ENCODE assay signal across 8 cellular contexts in the genomic region with DNA sequence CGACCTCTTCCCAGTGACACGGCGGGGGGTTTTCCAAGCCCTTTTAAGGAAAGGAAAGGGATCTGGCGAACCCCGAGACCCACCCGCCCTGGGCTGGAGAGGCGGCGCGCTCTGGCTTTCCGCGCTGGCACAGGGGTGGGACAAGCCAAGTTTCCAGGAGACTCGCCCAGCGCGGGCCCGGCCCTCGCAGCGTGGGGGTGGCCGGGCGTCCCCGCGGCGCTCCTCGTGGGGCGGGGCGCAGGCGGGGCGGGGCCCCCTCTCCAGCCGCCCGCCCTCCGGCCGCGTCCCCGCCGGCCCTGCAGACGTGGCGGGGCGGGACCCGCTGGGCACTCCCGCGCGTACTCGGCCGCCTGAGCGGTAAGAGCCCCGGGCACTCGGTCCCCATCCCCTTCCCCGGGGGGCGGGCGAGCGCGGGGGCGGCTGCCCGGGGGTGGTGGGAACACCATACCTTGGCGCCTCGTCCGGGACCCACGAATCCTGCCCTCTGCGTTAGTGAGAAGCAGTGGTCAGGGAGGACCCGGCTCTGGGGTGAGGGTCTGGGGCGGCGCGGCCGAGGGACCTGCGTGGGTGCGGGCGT. TPM values are rescaled to one million over a fixed set of nuclear protein-coding genes. Genes with fewer than 3 reads are reported as not detected.
DNase-seq lines count a peak whose midpoint lies in the region; ATAC-seq and TF ChIP-seq lines count a peak whose summit lies in the region.

A gene (plus strand): TSS at position 329 of the 577 bp plus-strand sequence. CDS start 10,273 bp downstream, outside the sequence.

- H3K27ac Mint-ChIP-seq in activated naive CD8-positive, alpha-beta T cell treated with anti-CD3 and anti-CD28 coated beads, Interleukin-2, amount 50 U/mL, for 24 hours = peak within 1 kb of the TSS; percentile 24
- H3K27ac Mint-ChIP-seq in glutamatergic neuron (ENCODE audit: unreplicated experiment) = no peak within 1 kb of the TSS

- H3K27me3 ChIP-seq in BJ (ENCODE audit: control insufficient read depth, insufficient read depth, low read length) = no peaks in the 10 kb centered on the region
- H3K27me3 ChIP-seq in neuron (ENCODE audit: insufficient read depth, low read length) = peaks cover 10% of the 10 kb centered on the region

- H3K4me1 Mint-ChIP-seq in activated naive CD8-positive, alpha-beta T cell treated with anti-CD3 and anti-CD28 coated beads, Interleukin-2, amount 50 U/mL, for 24 hours = peaks cover 10% of the 10 kb centered on the region
- no peaks in the 10 kb centered on the region for H3K4me1 Mint-ChIP-seq in glutamatergic neuron (ENCODE audit: low read depth, unreplicated experiment)

- peaks cover 2% of the 10 kb centered on the region; the same call in 1 of the 2 replicates for H3K36me3 ChIP-seq in BJ (ENCODE audit: control insufficient read depth, insufficient read depth, low read length)
- no peaks in the 10 kb centered on the region for H3K36me3 ChIP-seq in neuron (ENCODE audit: insufficient read depth, low read length)

- no peak for DNase-seq in BJ (ENCODE audit: low read depth)
- peak; percentile 59 for DNase-seq in NOMO-1 treated with DMSO at 0.1 percent for 48 hours (lab: John Stamatoyannopoulos, UW; ENCODE audit: unreplicated experiment)
- DNase-seq in activated naive CD8-positive, alpha-beta T cell treated with anti-CD3 and anti-CD28 coated beads, Interleukin-2, amount 50 U/mL, for 24 hours = peak; percentile 37
- DNase-seq in glutamatergic neuron = peak; percentile 50
- no peak for DNase-seq in SHP77 (lab: John Stamatoyannopoulos, UW)

- H3K36me3 Mint-ChIP-seq in activated naive CD8-positive, alpha-beta T cell treated with anti-CD3 and anti-CD28 coated beads, Interleukin-2, amount 50 U/mL, for 24 hours (ENCODE audit: low read depth) = no peaks in the 10 kb centered on the region
- H3K36me3 Mint-ChIP-seq in glutamatergic neuron (ENCODE audit: unreplicated experiment) = peaks cover 6% of the 10 kb centered on the region

- peaks cover 23% of the 10 kb centered on the region for H3K27me3 Mint-ChIP-seq in activated naive CD8-positive, alpha-beta T cell treated with anti-CD3 and anti-CD28 coated beads, Interleukin-2, amount 50 U/mL, for 24 hours
- H3K27me3 Mint-ChIP-seq in glutamatergic neuron (ENCODE audit: unreplicated experiment) = peaks cover 11% of the 10 kb centered on the region

- no peaks in the 10 kb centered on the region for H3K9me3 ChIP-seq in neuron (ENCODE audit: low read length)

- no peaks in the 10 kb centered on the region for H3K9me3 Mint-ChIP-seq in activated naive CD8-positive, alpha-beta T cell treated with anti-CD3 and anti-CD28 coated beads, Interleukin-2, amount 50 U/mL, for 24 hours
- peaks cover 3% of the 10 kb centered on the region for H3K9me3 Mint-ChIP-seq in glutamatergic neuron (ENCODE audit: unreplicated experiment)

- POLR2A ChIA-PET in BJ (lab: Charles Lee) = no interaction called here

- peak within 1 kb of the TSS; percentile 71 for H3K4me3 Mint-ChIP-seq in activated naive CD8-positive, alpha-beta T cell treated with anti-CD3 and anti-CD28 coated beads, Interleukin-2, amount 50 U/mL, for 24 hours
- peak within 1 kb of the TSS; percentile 88 for H3K4me3 Mint-ChIP-seq in glutamatergic neuron (ENCODE audit: unreplicated experiment)

- CTCF ChIA-PET in BJ (lab: Yijun Ruan, JAX) = interaction anchor here (0.7 kb wide), 1 partner anchor 108 kb away, joined by 4 read pairs; no protein-coding TSS in a partner anchor

- ATAC-seq in GM18519 (IDR thresholded peaks at IDR 0.05; ENCODE audit: low FRiP score, unreplicated experiment) (peak; percentile 68), HG02981 (IDR thresholded peaks at IDR 0.05; ENCODE audit: unreplicated experiment) (peak; percentile 88)
- peak; percentile 75 for ATAC-seq in activated naive CD8-positive, alpha-beta T cell treated with anti-CD3 and anti-CD28 coated beads, Interleukin-2, amount 50 U/mL, for 24 hours

- peak within 1 kb of the TSS; percentile 90 for H3K4me3 ChIP-seq in BJ (ENCODE audit: low read depth, low read length)
- H3K4me3 ChIP-seq in neuron (ENCODE audit: low read length) = peak within 1 kb of the TSS; percentile 55

- H2AFZ ChIP-seq in neuron (ENCODE audit: low read depth, low read length) = peak within 1 kb of the TSS; percentile 52

- peaks cover 3% of the 10 kb centered on the region for H3K4me1 ChIP-seq in neuron (ENCODE audit: insufficient read depth, low read length)

- no peak for TF ChIP-seq CTCF in BJ (IDR thresholded peaks at IDR 0.05; ENCODE audit: insufficient read depth, low read depth, low read length)
- TF ChIP-seq CTCF in glutamatergic neuron (IDR thresholded peaks at IDR 0.05; ENCODE audit: partially characterized antibody, unreplicated experiment) = no peak

RNA-seq across cellular contexts. Expression of the gene that starts here (rescaled TPM):
- polyA plus RNA-seq in BJ (2011; rRNA removed) = 184 and 222 TPM in 2 replicates
- polyA minus RNA-seq in BJ (2011; rRNA and poly(A)+ RNA removed) = 217 and 336 TPM in 2 replicates
- total RNA-seq in glutamatergic neuron (ENCODE audit: unreplicated experiment) = 1.0 TPM

Comparison
In these comparisons a context has a peak if more than half of its experiments do, and no peak if none do; other contexts are left out.
1. DNase-seq: peak in NOMO-1 treated with DMSO at 0.1 percent for 48 hours (single experiment), activated naive CD8-positive, alpha-beta T cell treated with anti-CD3 and anti-CD28 coated beads, Interleukin-2, amount 50 U/mL, for 24 hours (single experiment) and glutamatergic neuron (single experiment); none in BJ (single experiment) and SHP77 (0 of 2).
2. Peak in every context shown above with its lines, with median percentiles within 50 percentile points of each other: ATAC-seq.